Comparison of ENCODE assay signal across 1 cellular context in the genomic region with DNA sequence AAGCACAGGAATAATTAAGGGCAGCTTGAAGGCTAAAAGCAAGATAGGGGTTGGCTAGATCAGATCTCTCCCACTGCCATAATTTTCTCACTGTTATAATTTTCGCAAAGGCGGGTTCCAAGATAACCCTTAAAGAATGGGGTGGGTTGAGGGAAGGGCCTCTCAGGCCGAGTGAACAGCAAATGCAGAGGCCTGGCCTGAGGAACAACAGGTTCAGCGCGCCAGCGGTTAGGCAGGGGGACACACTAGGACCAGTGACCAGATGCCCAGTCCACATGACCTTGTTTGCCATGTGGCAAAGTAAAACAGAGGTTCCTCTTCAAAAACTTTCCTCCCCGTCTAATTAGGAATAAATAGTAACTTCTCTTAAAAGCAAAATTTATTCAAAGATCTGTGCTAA.
TF ChIP-seq lines count a peak whose summit lies in the region.

No MANE protein-coding gene starts in this region.

TF ChIP-seq in GM23338, 12 proteins besides CTCF, POLR2A, EP300 and RAD21 (continued from another document):
- TF ChIP-seq, protein P1, sequence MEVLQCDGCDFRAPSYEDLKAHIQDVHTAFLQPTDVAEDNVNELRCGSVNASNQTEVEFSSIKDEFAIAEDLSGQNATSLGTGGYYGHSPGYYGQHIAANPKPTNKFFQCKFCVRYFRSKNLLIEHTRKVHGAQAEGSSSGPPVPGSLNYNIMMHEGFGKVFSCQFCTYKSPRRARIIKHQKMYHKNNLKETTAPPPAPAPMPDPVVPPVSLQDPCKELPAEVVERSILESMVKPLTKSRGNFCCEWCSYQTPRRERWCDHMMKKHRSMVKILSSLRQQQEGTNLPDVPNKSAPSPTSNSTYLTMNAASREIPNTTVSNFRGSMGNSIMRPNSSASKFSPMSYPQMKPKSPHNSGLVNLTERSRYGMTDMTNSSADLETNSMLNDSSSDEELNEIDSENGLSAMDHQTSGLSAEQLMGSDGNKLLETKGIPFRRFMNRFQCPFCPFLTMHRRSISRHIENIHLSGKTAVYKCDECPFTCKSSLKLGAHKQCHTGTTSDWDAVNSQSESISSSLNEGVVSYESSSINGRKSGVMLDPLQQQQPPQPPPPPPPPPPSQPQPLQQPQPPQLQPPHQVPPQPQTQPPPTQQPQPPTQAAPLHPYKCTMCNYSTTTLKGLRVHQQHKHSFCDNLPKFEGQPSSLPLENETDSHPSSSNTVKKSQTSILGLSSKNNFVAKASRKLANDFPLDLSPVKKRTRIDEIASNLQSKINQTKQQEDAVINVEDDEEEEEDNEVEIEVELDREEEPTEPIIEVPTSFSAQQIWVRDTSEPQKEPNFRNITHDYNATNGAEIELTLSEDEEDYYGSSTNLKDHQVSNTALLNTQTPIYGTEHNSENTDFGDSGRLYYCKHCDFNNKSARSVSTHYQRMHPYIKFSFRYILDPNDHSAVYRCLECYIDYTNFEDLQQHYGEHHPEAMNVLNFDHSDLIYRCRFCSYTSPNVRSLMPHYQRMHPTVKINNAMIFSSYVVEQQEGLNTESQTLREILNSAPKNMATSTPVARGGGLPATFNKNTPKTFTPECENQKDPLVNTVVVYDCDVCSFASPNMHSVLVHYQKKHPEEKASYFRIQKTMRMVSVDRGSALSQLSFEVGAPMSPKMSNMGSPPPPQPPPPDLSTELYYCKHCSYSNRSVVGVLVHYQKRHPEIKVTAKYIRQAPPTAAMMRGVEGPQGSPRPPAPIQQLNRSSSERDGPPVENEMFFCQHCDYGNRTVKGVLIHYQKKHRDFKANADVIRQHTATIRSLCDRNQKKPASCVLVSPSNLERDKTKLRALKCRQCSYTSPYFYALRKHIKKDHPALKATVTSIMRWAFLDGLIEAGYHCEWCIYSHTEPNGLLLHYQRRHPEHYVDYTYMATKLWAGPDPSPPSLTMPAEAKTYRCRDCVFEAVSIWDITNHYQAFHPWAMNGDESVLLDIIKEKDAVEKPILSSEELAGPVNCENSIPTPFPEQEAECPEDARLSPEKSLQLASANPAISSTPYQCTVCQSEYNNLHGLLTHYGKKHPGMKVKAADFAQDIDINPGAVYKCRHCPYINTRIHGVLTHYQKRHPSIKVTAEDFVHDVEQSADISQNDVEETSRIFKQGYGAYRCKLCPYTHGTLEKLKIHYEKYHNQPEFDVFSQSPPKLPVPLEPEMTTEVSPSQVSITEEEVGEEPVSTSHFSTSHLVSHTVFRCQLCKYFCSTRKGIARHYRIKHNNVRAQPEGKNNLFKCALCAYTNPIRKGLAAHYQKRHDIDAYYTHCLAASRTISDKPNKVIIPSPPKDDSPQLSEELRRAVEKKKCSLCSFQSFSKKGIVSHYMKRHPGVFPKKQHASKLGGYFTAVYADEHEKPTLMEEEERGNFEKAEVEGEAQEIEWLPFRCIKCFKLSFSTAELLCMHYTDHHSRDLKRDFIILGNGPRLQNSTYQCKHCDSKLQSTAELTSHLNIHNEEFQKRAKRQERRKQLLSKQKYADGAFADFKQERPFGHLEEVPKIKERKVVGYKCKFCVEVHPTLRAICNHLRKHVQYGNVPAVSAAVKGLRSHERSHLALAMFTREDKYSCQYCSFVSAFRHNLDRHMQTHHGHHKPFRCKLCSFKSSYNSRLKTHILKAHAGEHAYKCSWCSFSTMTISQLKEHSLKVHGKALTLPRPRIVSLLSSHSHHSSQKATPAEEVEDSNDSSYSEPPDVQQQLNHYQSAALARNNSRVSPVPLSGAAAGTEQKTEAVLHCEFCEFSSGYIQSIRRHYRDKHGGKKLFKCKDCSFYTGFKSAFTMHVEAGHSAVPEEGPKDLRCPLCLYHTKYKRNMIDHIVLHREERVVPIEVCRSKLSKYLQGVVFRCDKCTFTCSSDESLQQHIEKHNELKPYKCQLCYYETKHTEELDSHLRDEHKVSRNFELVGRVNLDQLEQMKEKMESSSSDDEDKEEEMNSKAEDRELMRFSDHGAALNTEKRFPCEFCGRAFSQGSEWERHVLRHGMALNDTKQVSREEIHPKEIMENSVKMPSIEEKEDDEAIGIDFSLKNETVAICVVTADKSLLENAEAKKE (CRISPR knock-in tag; IDR thresholded peaks at IDR 0.05): no peak
- TF ChIP-seq, protein P2, sequence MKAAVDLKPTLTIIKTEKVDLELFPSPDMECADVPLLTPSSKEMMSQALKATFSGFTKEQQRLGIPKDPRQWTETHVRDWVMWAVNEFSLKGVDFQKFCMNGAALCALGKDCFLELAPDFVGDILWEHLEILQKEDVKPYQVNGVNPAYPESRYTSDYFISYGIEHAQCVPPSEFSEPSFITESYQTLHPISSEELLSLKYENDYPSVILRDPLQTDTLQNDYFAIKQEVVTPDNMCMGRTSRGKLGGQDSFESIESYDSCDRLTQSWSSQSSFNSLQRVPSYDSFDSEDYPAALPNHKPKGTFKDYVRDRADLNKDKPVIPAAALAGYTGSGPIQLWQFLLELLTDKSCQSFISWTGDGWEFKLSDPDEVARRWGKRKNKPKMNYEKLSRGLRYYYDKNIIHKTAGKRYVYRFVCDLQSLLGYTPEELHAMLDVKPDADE (IDR thresholded peaks at IDR 0.05): no peak
